24 cellular contexts compared by ENCODE assay signal in the genomic region with DNA sequence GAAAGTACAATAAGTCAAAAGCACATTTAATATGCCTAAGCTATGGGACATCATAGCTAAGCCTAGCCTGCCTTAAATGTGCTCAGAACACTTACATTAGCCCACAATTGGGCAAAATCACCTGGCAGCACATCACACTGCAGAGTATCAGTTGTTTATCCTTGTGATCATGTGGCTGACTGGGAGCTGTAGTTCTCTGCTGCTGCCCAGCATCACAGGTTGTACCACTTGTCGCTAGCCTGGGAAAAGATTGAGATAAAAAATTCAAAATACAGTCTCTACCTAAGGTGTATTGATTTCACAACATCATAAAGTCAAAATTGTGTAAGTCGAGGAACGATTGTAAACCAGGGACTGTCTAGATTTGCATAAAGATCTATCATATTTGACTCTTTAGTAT. TPM values are rescaled to one million over a fixed set of nuclear protein-coding genes. Genes with fewer than 3 reads are reported as not detected.
A peak's percentile ranks its signal among the peaks of the same experiment; 100 is the strongest.
DNase-seq lines count a peak whose midpoint lies in the region; ATAC-seq, FAIRE-seq and TF ChIP-seq lines count a peak whose summit lies in the region.
"Had no signal": no experiment of that assay in that cellular context is flagged by ENCODE, and none has a peak within 500 bp of the region (broad histone marks: within the 10 kb centered on the region; RNA-seq: fewer than 3 reads in every experiment).

No MANE protein-coding gene starts in this region.

- no peak overlapping the region for H3K9ac ChIP-seq in IMR-90 (ENCODE audit: low read depth, low read length)
- H3K9ac ChIP-seq: BLaER1 treated with 17β-estradiol and CSF1 and Interleukin-3, amounts not matched to agents 10 nM and 100 nM had no signal

- no peak overlapping the region for H3K4me3 Mint-ChIP-seq in CD4-positive, alpha-beta T cell
- no peak overlapping the region for H3K4me3 Mint-ChIP-seq in stimulated activated effector memory CD8-positive, alpha-beta T cell treated with anti-CD3 and anti-CD28 coated beads, Interleukin-12 subunit alpha, Interleukin-12 subunit beta, amount 100 ng/mL, for 72 hours
- H3K4me3 Mint-ChIP-seq: CD14-positive monocyte; CD4-positive, alpha-beta memory T cell; GM23338; H9; HFFc6 had no signal

- peak; percentile 76 for FAIRE-seq in GM12891 (lab: Jason Lieb, UNC)
- FAIRE-seq: A549, G401.6, GM18507 had no signal

- H2BK15ac ChIP-seq in IMR-90 (ENCODE audit: low read depth, low read length), result no peak overlapping the region

- peaks cover 20% of the 10 kb centered on the region for H3K36me3 Mint-ChIP-seq in CD4-positive, alpha-beta T cell (ENCODE audit: low read depth)
- H3K36me3 Mint-ChIP-seq in stimulated activated effector memory CD8-positive, alpha-beta T cell treated with anti-CD3 and anti-CD28 coated beads, Interleukin-12 subunit alpha, Interleukin-12 subunit beta, amount 100 ng/mL, for 72 hours, result no peaks in the 10 kb centered on the region
- H3K36me3 Mint-ChIP-seq: CD14-positive monocyte had no signal

- BruUV-seq in IMR-90 (replicated peaks; lab: Mats Ljungman, UMichigan), result no TSS peak

- no peak overlapping the region for H4K8ac ChIP-seq in IMR-90 (ENCODE audit: low read depth in 2 of 2, low read length in 2 of 2)

- no peak overlapping the region for H2AK5ac ChIP-seq in IMR-90 (ENCODE audit: low read depth, low read length)

- H2AK9ac ChIP-seq in IMR-90 (replicated peaks; ENCODE audit: low read depth, low read length, poor library complexity), result no peak overlapping the region

- H3K14ac ChIP-seq in IMR-90 (replicated peaks; ENCODE audit: low read depth, low read length), result no peak overlapping the region

- no peak overlapping the region for H4K91ac ChIP-seq in IMR-90 (ENCODE audit: insufficient read depth, low read depth, low read length)

- no peak overlapping the region for H2BK120ac ChIP-seq in IMR-90 (ENCODE audit: low read depth, low read length)

- no peak overlapping the region for H2AFZ ChIP-seq in IMR-90 (replicated peaks; ENCODE audit: low read length, poor library complexity)
- H2AFZ ChIP-seq: GM23338 had no signal

- dilution Hi-C loops in IMR-90 (cut with HindIII; ENCODE audit: low sequenced_read_pairs, unreplicated experiment), result no loop called here

- no peak overlapping the region for H4K5ac ChIP-seq in IMR-90 (ENCODE audit: low read depth, low read length)

- H3K36me3 ChIP-seq in IMR-90 (ENCODE audit: control insufficient read depth, insufficient read depth, low read length), result no peaks in the 10 kb centered on the region
- H3K36me3 ChIP-seq: BLaER1 treated with 17β-estradiol and CSF1 and Interleukin-3, amounts not matched to agents 10 nM and 100 nM had no signal

- intact Hi-C loops in CD4-positive, alpha-beta T cell (cut with DNase I, micrococcal nuclease), result loop anchor here (5.0 to 10.0 kb wide), 3 partner anchors 52 to 865 kb away; no protein-coding TSS in a partner anchor
- intact Hi-C loops in IMR-90 (cut with micrococcal nuclease), result no loop called here

- TF ChIP-seq POLR2A in GM12891 (IDR thresholded peaks at IDR 0.05; ENCODE audit: low read depth, low read length), result no peak
- TF ChIP-seq POLR2A in IMR-90 (IDR thresholded peaks at IDR 0.05; ENCODE audit: low read depth, low read length), result no peak

- H2BK20ac ChIP-seq in IMR-90 (ENCODE audit: low read depth, low read length), result no peak overlapping the region

- no peaks in the 10 kb centered on the region for H3K9me1 ChIP-seq in IMR-90 (ENCODE audit: insufficient read depth, low read length)

- no peak for DNase-seq in CD4-positive, alpha-beta T cell
- DNase-seq in GM12891 (ENCODE audit: insufficient read length, low spot score) (no peak), IMR-90 (no peak), HT-29 (ENCODE audit: low spot score) (no peak), germinal center (ENCODE audit: low spot score) (no peak), NCI-H226 (no peak)
- DNase-seq in stimulated activated effector memory CD8-positive, alpha-beta T cell treated with anti-CD3 and anti-CD28 coated beads, Interleukin-12 subunit alpha, Interleukin-12 subunit beta, amount 100 ng/mL, for 72 hours (ENCODE audit: low spot score in 2 of 2), result no peak
- DNase-seq: 8988T; ACHN; AML-193; BE2C; Caco-2; CD4-positive, alpha-beta memory T cell; DMS153; DND-41; H9; HFFc6 had no signal

- no CpG with 5 or more reads among the region's 3 CpGs for WGBS in IMR-90 (ENCODE audit: extremely low coverage in 2 of 2, insufficient read length in 1 of 2), 2 experiments

- POLR2A ChIA-PET in CD4-positive, alpha-beta T cell (lab: Charles Lee), result no interaction called here
- POLR2A ChIA-PET in IMR-90 (lab: Charles Lee; ENCODE audit: unreplicated experiment), result no interaction called here

- H3K4ac ChIP-seq in IMR-90 (ENCODE audit: low read depth, low read length), result no peak overlapping the region

- H3K79me1 ChIP-seq in IMR-90 (ENCODE audit: low read depth in 1 of 2, low read length in 2 of 2), result no peaks in the 10 kb centered on the region

- no peaks in the 10 kb centered on the region for H3K9me3 ChIP-seq in CD4-positive, alpha-beta T cell (ENCODE audit: control insufficient read depth, low read length)
- no peaks in the 10 kb centered on the region for H3K9me3 ChIP-seq in IMR-90 (ENCODE audit: control insufficient read depth, insufficient read depth, low read length)
- H3K9me3 ChIP-seq: A549; BE2C; BLaER1 treated with 17β-estradiol and CSF1 and Interleukin-3, amounts not matched to agents 10 nM and 100 nM; Caco-2 had no signal

- no peak overlapping the region for H3K4me3 ChIP-seq in IMR-90 (ENCODE audit: insufficient read depth, low read depth, low read length)
- H3K4me3 ChIP-seq: A549; BLaER1 treated with 17β-estradiol and CSF1 and Interleukin-3, amounts not matched to agents 10 nM and 100 nM; GM23338 had no signal

- no peak overlapping the region for H3K56ac ChIP-seq in IMR-90 (ENCODE audit: extremely low read depth, insufficient read depth, low read length)

- H3K4me2 ChIP-seq in IMR-90 (ENCODE audit: low read depth, low read length), result no peak overlapping the region
- H3K4me2 ChIP-seq: A549; BLaER1 treated with 17β-estradiol and CSF1 and Interleukin-3, amounts not matched to agents 10 nM and 100 nM; GM23338 had no signal

- H3K18ac ChIP-seq in IMR-90 (ENCODE audit: low read depth, low read length), result no peak overlapping the region

- H2BK5ac ChIP-seq in IMR-90 (ENCODE audit: low read depth, low read length, poor library complexity, severe bottlenecking), result no peak overlapping the region

- TF ChIP-seq CTCF in CD4-positive, alpha-beta T cell (IDR thresholded peaks at IDR 0.05), result no peak
- TF ChIP-seq CTCF in IMR-90 (conservative IDR thresholded peaks at IDR 0.05; ENCODE audit: low read depth, low read length), result no peak

- H3K27me3 Mint-ChIP-seq in CD4-positive, alpha-beta T cell, result no peaks in the 10 kb centered on the region
- H3K27me3 Mint-ChIP-seq: CD4-positive, alpha-beta memory T cell had no signal

- H3K27me3 ChIP-seq in CD4-positive, alpha-beta T cell (ENCODE audit: control insufficient read depth, insufficient read depth, low read length), result no peaks in the 10 kb centered on the region
- H3K27me3 ChIP-seq in IMR-90 (ENCODE audit: control insufficient read depth, insufficient read depth, low read length), result no peaks in the 10 kb centered on the region
- H3K27me3 ChIP-seq: BE2C; BLaER1 treated with 17β-estradiol and CSF1 and Interleukin-3, amounts not matched to agents 10 nM and 100 nM had no signal

- no peak for TF ChIP-seq RAD21 in IMR-90 (IDR thresholded peaks at IDR 0.05; ENCODE audit: low read length)

- H4K20me1 ChIP-seq in IMR-90 (ENCODE audit: insufficient read depth, low read length), result no peaks in the 10 kb centered on the region
- H4K20me1 ChIP-seq: BLaER1 treated with 17β-estradiol and CSF1 and Interleukin-3, amounts not matched to agents 10 nM and 100 nM had no signal

- no peak overlapping the region for H3K27ac ChIP-seq in CD4-positive, alpha-beta T cell (ENCODE audit: low read depth, low read length)
- no peak overlapping the region for H3K27ac ChIP-seq in IMR-90 (ENCODE audit: insufficient read depth, low read length)
- H3K27ac ChIP-seq: A549; BLaER1 treated with 17β-estradiol and CSF1 and Interleukin-3, amounts not matched to agents 10 nM and 100 nM had no signal

- CTCF ChIA-PET in CD4-positive, alpha-beta T cell (lab: Charles Lee), result interaction anchor here (7.9 kb wide), 1 partner anchor 126 kb away, joined by 61 read pairs; no protein-coding TSS in a partner anchor
- CTCF ChIA-PET in IMR-90 (lab: Yijun Ruan, JAX), result interaction anchor here (0.8 kb wide), 1 partner anchor 12 kb away, joined by 8 read pairs; no protein-coding TSS in a partner anchor

- no peak overlapping the region for H3K23ac ChIP-seq in IMR-90 (ENCODE audit: low read depth, low read length)

- in situ Hi-C loops in IMR-90 (cut with MboI; ENCODE audit: low sequenced_read_pairs), result no loop called here

- H3K27ac Mint-ChIP-seq in CD4-positive, alpha-beta T cell, result peak overlapping the region; percentile 31
- H3K27ac Mint-ChIP-seq in stimulated activated effector memory CD8-positive, alpha-beta T cell treated with anti-CD3 and anti-CD28 coated beads, Interleukin-12 subunit alpha, Interleukin-12 subunit beta, amount 100 ng/mL, for 72 hours, result peak overlapping the region; percentile 23
- H3K27ac Mint-ChIP-seq: CD14-positive monocyte, GM23338, H9, HFFc6 had no signal

- no peak for ATAC-seq in CD4-positive, alpha-beta T cell (ENCODE audit: poor library complexity)
- no peak for ATAC-seq in IMR-90 (ENCODE audit: low read depth)
- ATAC-seq in stimulated activated effector memory CD8-positive, alpha-beta T cell treated with anti-CD3 and anti-CD28 coated beads, Interleukin-12 subunit alpha, Interleukin-12 subunit beta, amount 100 ng/mL, for 72 hours, result no peak
- ATAC-seq: A549, GM23338, HCT116 had no signal

- peaks cover 88% of the 10 kb centered on the region for H3K4me1 Mint-ChIP-seq in CD4-positive, alpha-beta T cell (ENCODE audit: low read depth)
- H3K4me1 Mint-ChIP-seq in stimulated activated effector memory CD8-positive, alpha-beta T cell treated with anti-CD3 and anti-CD28 coated beads, Interleukin-12 subunit alpha, Interleukin-12 subunit beta, amount 100 ng/mL, for 72 hours, result peaks cover 20% of the 10 kb centered on the region
- H3K4me1 Mint-ChIP-seq: CD14-positive monocyte, H9 had no signal

- H3K9me3 Mint-ChIP-seq in CD4-positive, alpha-beta T cell, result no peaks in the 10 kb centered on the region
- H3K9me3 Mint-ChIP-seq in stimulated activated effector memory CD8-positive, alpha-beta T cell treated with anti-CD3 and anti-CD28 coated beads, Interleukin-12 subunit alpha, Interleukin-12 subunit beta, amount 100 ng/mL, for 72 hours, result no peaks in the 10 kb centered on the region
- H3K9me3 Mint-ChIP-seq: CD14-positive monocyte; CD4-positive, alpha-beta memory T cell; GM23338; H9; HFFc6 had no signal

- no peaks in the 10 kb centered on the region for H3K4me1 ChIP-seq in IMR-90 (ENCODE audit: control insufficient read depth, insufficient read depth, low read length)
- H3K4me1 ChIP-seq: A549; BLaER1 treated with 17β-estradiol and CSF1 and Interleukin-3, amounts not matched to agents 10 nM and 100 nM; Caco-2 had no signal

TF ChIP-seq in IMR-90, 13 proteins besides CTCF, POLR2A, EP300 and RAD21 (continues in another document):
- no peak for TF ChIP-seq FOS (IDR thresholded peaks at IDR 0.05; ENCODE audit: low read depth, low read length)

RNA-seq across cellular contexts. Expression of gene CAMK4, which starts 58.6 kb away (rescaled TPM):
- total RNA-seq in CD4-positive, alpha-beta T cell, result 100 to 1,000 TPM; 202 to 225 TPM
- 19.3 TPM for polyA plus RNA-seq in GM12891 (2012; ENCODE audit: low read depth, missing spikeins)
- total RNA-seq in IMR-90 (2012; rRNA removed), result 4.8 and 6.7 TPM in 2 replicates
- 2.6 and 3.7 TPM in 2 replicates for polyA plus RNA-seq in IMR-90 (2012; rRNA removed)
- 2.1 TPM in 2 replicates for polyA plus RNA-seq in IMR-90 (2012; cell fraction: cytosol; rRNA removed)
- 0.67 and 1.8 TPM in 2 replicates for polyA plus RNA-seq in IMR-90 (2012; cell fraction: nucleus; rRNA removed; ENCODE audit: low replicate concordance)
- total RNA-seq in HT-29 (2014; rRNA removed; shearing (Covaris generic)), result not detected in 2 replicates
- total RNA-seq: Caco-2 had no signal
- polyA plus RNA-seq: A549 had no signal

Comparison
In these comparisons a context has a peak if more than half of its experiments do, and no peak if none do; other contexts are left out.
1. RNA of gene CAMK4, which starts 58.6 kb away (total RNA-seq): 202 to 225 TPM in CD4-positive, alpha-beta T cell; 4.8 to 6.7 TPM in IMR-90 and not detected in HT-29; every median in the first group is over 10 times any median in the second.